Comparison of ENCODE assay signal across 9 cellular contexts in the genomic region with DNA sequence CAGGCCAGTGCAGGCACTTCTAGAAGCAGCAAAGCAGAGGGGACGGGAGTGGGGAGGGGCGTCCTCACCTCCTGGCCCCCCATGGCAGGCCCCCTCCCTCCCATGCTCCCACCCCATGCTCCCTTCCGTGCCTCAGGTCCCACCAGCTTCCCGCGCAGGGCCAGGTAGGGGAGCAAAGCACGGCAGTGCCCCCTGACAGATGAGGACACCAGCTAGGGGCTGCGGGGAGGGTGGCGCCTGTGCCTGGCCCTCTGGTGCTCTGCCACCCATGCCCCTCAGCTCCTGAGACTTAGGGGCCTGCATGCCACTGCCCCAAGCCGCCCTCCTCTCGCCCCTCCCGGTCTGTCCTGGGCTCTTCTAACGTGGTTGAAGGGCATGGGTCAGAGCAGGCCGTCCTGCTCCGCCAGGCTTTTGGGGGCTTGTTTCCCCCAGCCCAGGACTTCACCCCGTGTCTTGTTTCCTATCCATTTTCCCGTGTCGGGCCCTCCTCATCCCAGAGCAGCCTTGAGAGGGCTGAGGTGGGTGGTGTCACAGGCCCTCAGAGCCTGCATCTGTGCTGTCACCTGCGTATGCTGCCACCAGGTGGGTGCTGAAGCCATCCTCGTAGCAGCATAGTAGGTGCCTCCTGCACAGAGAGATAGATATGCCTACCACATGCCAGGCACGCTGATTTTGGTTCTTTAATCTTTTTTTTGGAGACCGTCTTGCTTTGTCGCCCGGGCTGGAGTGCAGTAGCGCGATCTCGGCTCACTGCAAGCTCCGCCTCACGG. TPM values are rescaled to one million over a fixed set of nuclear protein-coding genes. Genes with fewer than 3 reads are reported as not detected.
DNase-seq lines count a peak whose midpoint lies in the region; ATAC-seq and TF ChIP-seq lines count a peak whose summit lies in the region.
"Had no signal": no experiment of that assay in that cellular context is flagged by ENCODE, and none has a peak within 500 bp of the region (broad histone marks: within the 10 kb centered on the region; RNA-seq: fewer than 3 reads in every experiment).

No MANE protein-coding gene starts in this region.

- no peaks in the 10 kb centered on the region for H3K4me1 Mint-ChIP-seq in T-helper 1 cell treated with Interleukin-12 subunit alpha and Interleukin-12 subunit beta and Interleukin-4 antibody, amounts not matched to agents 30 μg/mL and 1 μg/mL, for 36 hours (ENCODE audit: low read depth)

- peaks cover 47% of the 10 kb centered on the region for H3K4me1 ChIP-seq in mammary epithelial cell (ENCODE audit: insufficient read depth, low read length)
- H3K4me1 ChIP-seq in mesenchymal stem cell (ENCODE audit: control insufficient read depth, insufficient read depth, low read depth, low read length) = peaks cover 59% of the 10 kb centered on the region
- peaks cover 0 to 78% (median 73%) of the 10 kb centered on the region in 4 donors for H3K4me1 ChIP-seq in tibial artery

- dilution Hi-C loops in mammary epithelial cell (cut with HindIII; ENCODE audit: low sequenced_read_pairs) = no loop called here

- H3K36me3 ChIP-seq in mammary epithelial cell (ENCODE audit: insufficient read depth, low read length) (no peaks in the 10 kb centered on the region), mesenchymal stem cell (ENCODE audit: control insufficient read depth in 1 of 2, insufficient read depth in 2 of 2, low read depth in 1 of 2, low read length in 2 of 2) (peaks cover 0 to 38% of the 10 kb centered on the region in 2 experiments), tibial artery (peaks cover 0 to 31% (median 0%) of the 10 kb centered on the region in 3 donors)
- H3K36me3 ChIP-seq: neutrophil had no signal

- in situ Hi-C loops in mammary epithelial cell (cut with MboI; ENCODE audit: low sequenced_read_pairs in 2 of 2) = no loop called here

- H3K36me3 Mint-ChIP-seq in T-helper 1 cell treated with Interleukin-12 subunit alpha and Interleukin-12 subunit beta and Interleukin-4 antibody, amounts not matched to agents 30 μg/mL and 1 μg/mL, for 36 hours (ENCODE audit: low read depth) = no peaks in the 10 kb centered on the region

- no peak overlapping the region for H4K91ac ChIP-seq in mesenchymal stem cell (ENCODE audit: low read length)

- no peak overlapping the region for H3K18ac ChIP-seq in mesenchymal stem cell (ENCODE audit: low read depth in 1 of 2, low read length in 2 of 2)

- no peak overlapping the region for H2BK15ac ChIP-seq in mesenchymal stem cell (ENCODE audit: low read depth, poor library complexity, severe bottlenecking)

- H3K4me2 ChIP-seq in mammary epithelial cell (ENCODE audit: insufficient read depth, low read depth, low read length) = peak overlapping the region; percentile 29
- H3K4me2 ChIP-seq in mesenchymal stem cell (ENCODE audit: low read length, poor library complexity, severe bottlenecking) = no peak overlapping the region

- H2AFZ ChIP-seq in mammary epithelial cell (ENCODE audit: low read depth, low read length) (no peak overlapping the region), mesenchymal stem cell (ENCODE audit: low read depth, low read length) (no peak overlapping the region)

- H3K79me1 ChIP-seq in mesenchymal stem cell (replicated peaks; ENCODE audit: low read length, poor library complexity, severe bottlenecking) = no peaks in the 10 kb centered on the region

- CTCF ChIA-PET in mammary epithelial cell (lab: Charles Lee; ENCODE audit: low non-redundant PET) = interaction anchor here (0.6 kb wide), 1 partner anchor 322 kb away, joined by 5 read pairs; no protein-coding TSS in a partner anchor

- H3K27ac ChIP-seq in mammary epithelial cell (ENCODE audit: insufficient read depth, low read depth, low read length) (peak overlapping the region; percentile 98), mesenchymal stem cell (ENCODE audit: low read length, poor library complexity, severe bottlenecking) (no peak overlapping the region), tibial artery (peak overlapping the region; percentile 86)
- H3K27ac ChIP-seq: neutrophil had no signal

- BruUV-seq in mammary epithelial cell (replicated peaks; lab: Mats Ljungman, UMichigan) = TSS peak; percentile 100

- H2BK120ac ChIP-seq in mesenchymal stem cell (ENCODE audit: low read depth, low read length) = no peak overlapping the region

- peak overlapping the region; percentile 59 for H3K27ac Mint-ChIP-seq in T-helper 1 cell treated with Interleukin-12 subunit alpha and Interleukin-12 subunit beta and Interleukin-4 antibody, amounts not matched to agents 30 μg/mL and 1 μg/mL, for 36 hours

- H3K4me3 ChIP-seq in mammary epithelial cell (replicated peaks in 1 of 3; ENCODE audit: insufficient read depth in 1 of 3, low read depth in 2 of 3, low read length in 3 of 3) (no peak overlapping the region), mesenchymal stem cell (ENCODE audit: insufficient read depth in 1 of 2, low read depth in 1 of 2, low read length in 2 of 2) (no peak overlapping the region), tibial artery (no peak overlapping the region)

- ATAC-seq in HG03521 (IDR thresholded peaks at IDR 0.05; ENCODE audit: unreplicated experiment) = no peak
- no peak for ATAC-seq in HG02759 (IDR thresholded peaks at IDR 0.05; ENCODE audit: unreplicated experiment)

- no peaks in the 10 kb centered on the region for H3K27me3 ChIP-seq in mammary epithelial cell (ENCODE audit: insufficient read depth, low read length)
- no peaks in the 10 kb centered on the region for H3K27me3 ChIP-seq in mesenchymal stem cell (ENCODE audit: control insufficient read depth in 1 of 2, insufficient read depth in 1 of 2, low read length in 2 of 2)
- no peaks in the 10 kb centered on the region for H3K27me3 ChIP-seq in tibial artery

- no peak overlapping the region for H3K23ac ChIP-seq in mesenchymal stem cell (ENCODE audit: low read length in 2 of 2)

- no peak overlapping the region for H4K8ac ChIP-seq in mesenchymal stem cell (ENCODE audit: low read length)

- intact Hi-C loops in mammary epithelial cell (cut with micrococcal nuclease) (no loop called here), tibial artery (cut with DNase I; ENCODE audit: low total_unique reads) (no loop called here)

- H3K4ac ChIP-seq in mesenchymal stem cell (ENCODE audit: low read depth in 1 of 2, low read length in 2 of 2) = no peak overlapping the region

- no peak for TF ChIP-seq CTCF in mammary epithelial cell (conservative IDR thresholded peaks at IDR 0.05 in 1 of 2, IDR thresholded peaks at IDR 0.05 in 1 of 2; ENCODE audit: extremely low read depth in 1 of 2, insufficient read depth in 1 of 2, low read depth in 1 of 2, low read length in 2 of 2)
- TF ChIP-seq CTCF in tibial artery (IDR thresholded peaks at IDR 0.05) = no peak

- H2AK5ac ChIP-seq in mesenchymal stem cell (ENCODE audit: low read length, severe bottlenecking) = peak overlapping the region; percentile 40

- H4K20me1 ChIP-seq in mammary epithelial cell (ENCODE audit: insufficient read depth, low read length) = no peaks in the 10 kb centered on the region

- WGBS in mammary epithelial cell (ENCODE audit: low coverage, missing lambda C conversion rate) = 94% methylated on average over 21 of the region's 28 CpGs
- WGBS in mesenchymal stem cell = 82% methylated on average over 28 of the region's 28 CpGs

- H3K4me3 Mint-ChIP-seq in T-helper 1 cell treated with Interleukin-12 subunit alpha and Interleukin-12 subunit beta and Interleukin-4 antibody, amounts not matched to agents 30 μg/mL and 1 μg/mL, for 36 hours = no peak overlapping the region

- H3K9me3 ChIP-seq in mammary epithelial cell (replicated peaks; ENCODE audit: insufficient read depth, low read length) (no peaks in the 10 kb centered on the region), mesenchymal stem cell (ENCODE audit: control insufficient read depth, low read length) (no peaks in the 10 kb centered on the region), tibial artery (no peaks in the 10 kb centered on the region)
- H3K9me3 ChIP-seq: neutrophil had no signal

- H3K14ac ChIP-seq in mesenchymal stem cell (ENCODE audit: low read length in 2 of 2) = no peak overlapping the region

- H3K9ac ChIP-seq in mammary epithelial cell (ENCODE audit: insufficient read depth, low read length) (peak overlapping the region; percentile 9), mesenchymal stem cell (ENCODE audit: low read length) (peak overlapping the region; percentile 22)

- H2BK5ac ChIP-seq in mesenchymal stem cell (ENCODE audit: low read depth, low read length, poor library complexity, severe bottlenecking) = no peak overlapping the region

- H3K9me3 Mint-ChIP-seq in T-helper 1 cell treated with Interleukin-12 subunit alpha and Interleukin-12 subunit beta and Interleukin-4 antibody, amounts not matched to agents 30 μg/mL and 1 μg/mL, for 36 hours = no peaks in the 10 kb centered on the region

- peak overlapping the region in 1 of 2 experiments; percentile 67 for H2BK12ac ChIP-seq in mesenchymal stem cell (ENCODE audit: low read length in 2 of 2)

- DNase-seq in T-helper 1 cell (no peak), mammary epithelial cell (no peak), mesenchymal stem cell (no peak), tibial artery (no peak), dedifferentiated amniotic fluid mesenchymal stem cell (ENCODE audit: extremely low spot score) (no peak)

- no peaks in the 10 kb centered on the region for H3K79me2 ChIP-seq in mammary epithelial cell (ENCODE audit: insufficient read depth, low read length)

- H3K27me3 Mint-ChIP-seq in T-helper 1 cell treated with Interleukin-12 subunit alpha and Interleukin-12 subunit beta and Interleukin-4 antibody, amounts not matched to agents 30 μg/mL and 1 μg/mL, for 36 hours (ENCODE audit: low read depth) = no peaks in the 10 kb centered on the region

RNA-seq across cellular contexts. Expression of a gene that starts 10.2 kb away (rescaled TPM):
- total RNA-seq in mammary epithelial cell = 10 to 100 TPM in 1 of 2 donors, 1 to 10 TPM in 1; 8.8 to 13.3 TPM
- 7.7 TPM for polyA plus RNA-seq in mammary epithelial cell
- 3.9 TPM for polyA minus RNA-seq in mammary epithelial cell
- 3.6 TPM for polyA plus RNA-seq in mesenchymal stem cell (2013, experiment 1 of 2)
- 3.8 TPM for polyA plus RNA-seq in mesenchymal stem cell (2013, experiment 2 of 2)

RNA-seq across cellular contexts. Expression of a gene that starts 16.6 kb away (rescaled TPM):
- total RNA-seq in mammary epithelial cell = 10 to 100 TPM in 1 of 2 donors, 1 to 10 TPM in 1; 8.7 to 45.8 TPM
- polyA plus RNA-seq in mammary epithelial cell = 6.4 TPM
- not detected for polyA minus RNA-seq in mammary epithelial cell
- polyA plus RNA-seq in mesenchymal stem cell (2013, experiment 1 of 2) = 46.1 TPM
- 46.9 TPM for polyA plus RNA-seq in mesenchymal stem cell (2013, experiment 2 of 2)

RNA-seq across cellular contexts. Expression of a gene that starts 23.2 kb away (rescaled TPM):
- 10 to 100 TPM; 31.3 to 39.0 TPM for total RNA-seq in mammary epithelial cell
- polyA plus RNA-seq in mammary epithelial cell = 9.1 TPM
- polyA minus RNA-seq in mammary epithelial cell = 25.3 TPM
- polyA plus RNA-seq in mesenchymal stem cell (2013, experiment 1 of 2) = 14.8 TPM
- 14.4 TPM for polyA plus RNA-seq in mesenchymal stem cell (2013, experiment 2 of 2)

RNA-seq across cellular contexts. Expression of a gene that starts 23.5 kb away (rescaled TPM):
- total RNA-seq in mammary epithelial cell = 10 to 100 TPM; 22.3 to 49.3 TPM
- 18.1 TPM for polyA plus RNA-seq in mammary epithelial cell
- polyA minus RNA-seq in mammary epithelial cell = not detected
- 63.1 TPM for polyA plus RNA-seq in mesenchymal stem cell (2013, experiment 1 of 2)
- 58.9 TPM for polyA plus RNA-seq in mesenchymal stem cell (2013, experiment 2 of 2)
